ENCODE assay signal across 1 cellular context in the genomic region with DNA sequence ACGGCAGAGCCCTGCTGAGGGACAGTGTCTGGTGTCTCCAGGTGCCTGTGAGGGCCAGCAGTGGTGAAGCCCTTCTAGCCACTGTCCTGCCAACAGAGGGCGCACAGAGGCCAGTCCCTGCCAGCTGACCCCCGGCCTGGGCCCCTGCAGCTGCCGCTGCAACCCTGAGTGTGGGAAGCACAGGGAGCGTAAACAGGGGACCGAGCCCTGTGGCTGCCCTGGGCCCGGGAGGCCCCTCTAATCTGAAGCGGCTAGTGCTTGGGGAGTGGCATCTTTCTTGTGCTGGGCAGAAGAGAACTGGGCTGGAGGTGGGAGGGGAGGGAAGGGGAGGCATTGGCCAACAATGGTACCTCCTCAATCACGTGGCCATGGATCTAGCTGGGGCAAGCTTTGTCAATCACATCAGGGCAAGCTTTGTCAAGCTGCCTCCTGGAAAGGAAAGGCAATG.
TF ChIP-seq lines count a peak whose summit lies in the region.

No MANE protein-coding gene starts in this region.

TF ChIP-seq in HepG2, 621 proteins besides CTCF, POLR2A, EP300 and RAD21 (continued from another document and continues in another):
- TF ChIP-seq, protein P1, sequence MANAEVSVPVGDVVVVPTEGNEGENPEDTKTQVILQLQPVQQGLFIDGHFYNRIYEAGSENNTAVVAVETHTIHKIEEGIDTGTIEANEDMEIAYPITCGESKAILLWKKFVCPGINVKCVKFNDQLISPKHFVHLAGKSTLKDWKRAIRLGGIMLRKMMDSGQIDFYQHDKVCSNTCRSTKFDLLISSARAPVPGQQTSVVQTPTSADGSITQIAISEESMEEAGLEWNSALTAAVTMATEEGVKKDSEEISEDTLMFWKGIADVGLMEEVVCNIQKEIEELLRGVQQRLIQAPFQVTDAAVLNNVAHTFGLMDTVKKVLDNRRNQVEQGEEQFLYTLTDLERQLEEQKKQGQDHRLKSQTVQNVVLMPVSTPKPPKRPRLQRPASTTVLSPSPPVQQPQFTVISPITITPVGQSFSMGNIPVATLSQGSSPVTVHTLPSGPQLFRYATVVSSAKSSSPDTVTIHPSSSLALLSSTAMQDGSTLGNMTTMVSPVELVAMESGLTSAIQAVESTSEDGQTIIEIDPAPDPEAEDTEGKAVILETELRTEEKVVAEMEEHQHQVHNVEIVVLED (CRISPR knock-in tag; IDR thresholded peaks at IDR 0.05; ENCODE audit: borderline replicate concordance): no peak
- TF ChIP-seq DR1 (CRISPR knock-in tag; IDR thresholded peaks at IDR 0.05) (0 out of 2 replicates have a peak, but pooled peaks have one; percentile 32), NFKBIZ (CRISPR knock-in tag; IDR thresholded peaks at IDR 0.05) (no peak), PHF5A (CRISPR knock-in tag; IDR thresholded peaks at IDR 0.05; ENCODE audit: low read depth, unreplicated experiment) (no peak), ZNF562 (CRISPR knock-in tag; IDR thresholded peaks at IDR 0.05; ENCODE audit: borderline replicate concordance) (no peak), ZNF333 (CRISPR knock-in tag; IDR thresholded peaks at IDR 0.05; ENCODE audit: borderline replicate concordance) (no peak), ZNF33B (CRISPR knock-in tag; IDR thresholded peaks at IDR 0.05) (no peak), ZSCAN31 (CRISPR knock-in tag; IDR thresholded peaks at IDR 0.05; ENCODE audit: low read depth) (no peak), ZNF17 (CRISPR knock-in tag; IDR thresholded peaks at IDR 0.05) (no peak), MIXL1 (CRISPR knock-in tag; IDR thresholded peaks at IDR 0.05) (no peak), ZNF674 (CRISPR knock-in tag; IDR thresholded peaks at IDR 0.05; ENCODE audit: low read depth) (no peak), ZFYVE20 (CRISPR knock-in tag; IDR thresholded peaks at IDR 0.05; ENCODE audit: borderline replicate concordance, low read depth) (no peak), NFRKB (IDR thresholded peaks at IDR 0.05) (no peak), RBAK (CRISPR knock-in tag; IDR thresholded peaks at IDR 0.05) (no peak), ZNF816 (CRISPR knock-in tag; IDR thresholded peaks at IDR 0.05; ENCODE audit: borderline replicate concordance) (no peak), ZNF549 (CRISPR knock-in tag; IDR thresholded peaks at IDR 0.05) (no peak), ATF7-NPFF (CRISPR knock-in tag; IDR thresholded peaks at IDR 0.05; ENCODE audit: low read depth) (no peak; the same call in 1 of the 2 replicates), ETV6 (CRISPR knock-in tag; conservative IDR thresholded peaks at IDR 0.05) (no peak), ZNF160 (CRISPR knock-in tag; IDR thresholded peaks at IDR 0.05) (no peak), CBX5 (CRISPR knock-in tag; IDR thresholded peaks at IDR 0.05; ENCODE audit: borderline replicate concordance) (no peak), FOXM1 (CRISPR knock-in tag; IDR thresholded peaks at IDR 0.05) (no peak), PAF1 (CRISPR knock-in tag; IDR thresholded peaks at IDR 0.05) (no peak), WIZ (CRISPR knock-in tag; IDR thresholded peaks at IDR 0.05) (no peak), FOSL1 (CRISPR knock-in tag; IDR thresholded peaks at IDR 0.05; ENCODE audit: borderline replicate concordance) (no peak), HMG20A (CRISPR knock-in tag; IDR thresholded peaks at IDR 0.05; ENCODE audit: borderline replicate concordance) (no peak), ZNF230 (CRISPR knock-in tag; IDR thresholded peaks at IDR 0.05) (no peak), TOE1 (CRISPR knock-in tag; IDR thresholded peaks at IDR 0.05) (no peak), NAIF1 (CRISPR knock-in tag; IDR thresholded peaks at IDR 0.05; ENCODE audit: borderline replicate concordance) (no peak), THYN1 (CRISPR knock-in tag; IDR thresholded peaks at IDR 0.05; ENCODE audit: borderline replicate concordance, low read depth) (no peak), NPAS2 (CRISPR knock-in tag; IDR thresholded peaks at IDR 0.05; ENCODE audit: borderline replicate concordance) (no peak), ZNF205 (CRISPR knock-in tag; IDR thresholded peaks at IDR 0.05) (no peak), ZNF780A (CRISPR knock-in tag; IDR thresholded peaks at IDR 0.05) (no peak), MTA1 (CRISPR knock-in tag; IDR thresholded peaks at IDR 0.05; ENCODE audit: borderline replicate concordance) (no peak; the same call in 1 of the 2 replicates), ZNF746 (CRISPR knock-in tag; IDR thresholded peaks at IDR 0.05) (no peak), NCOA1 (CRISPR knock-in tag; IDR thresholded peaks at IDR 0.05) (no peak), ZNF776 (CRISPR knock-in tag; IDR thresholded peaks at IDR 0.05) (0 out of 2 replicates have a peak, but pooled peaks have one; percentile 26), ZBTB3 (CRISPR knock-in tag; IDR thresholded peaks at IDR 0.05; ENCODE audit: borderline replicate concordance, low read depth) (no peak), MBD4 (IDR thresholded peaks at IDR 0.05; ENCODE audit: borderline replicate concordance, low read length) (no peak), CENPT (CRISPR knock-in tag; IDR thresholded peaks at IDR 0.05; ENCODE audit: low read depth) (no peak), NR1H2 (CRISPR knock-in tag; IDR thresholded peaks at IDR 0.05; ENCODE audit: borderline replicate concordance, low read depth) (no peak), SNAPC2 (CRISPR knock-in tag; IDR thresholded peaks at IDR 0.05) (no peak), KAT7 (CRISPR knock-in tag; IDR thresholded peaks at IDR 0.05; ENCODE audit: borderline replicate concordance) (peak; percentile 61; the same call in 1 of the 2 replicates), NR2F2 (IDR thresholded peaks at IDR 0.05; ENCODE audit: borderline replicate concordance, low read depth) (no peak)
- TF ChIP-seq, protein P2, sequence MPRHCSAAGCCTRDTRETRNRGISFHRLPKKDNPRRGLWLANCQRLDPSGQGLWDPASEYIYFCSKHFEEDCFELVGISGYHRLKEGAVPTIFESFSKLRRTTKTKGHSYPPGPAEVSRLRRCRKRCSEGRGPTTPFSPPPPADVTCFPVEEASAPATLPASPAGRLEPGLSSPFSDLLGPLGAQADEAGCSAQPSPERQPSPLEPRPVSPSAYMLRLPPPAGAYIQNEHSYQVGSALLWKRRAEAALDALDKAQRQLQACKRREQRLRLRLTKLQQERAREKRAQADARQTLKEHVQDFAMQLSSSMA (CRISPR knock-in tag; IDR thresholded peaks at IDR 0.05): 0 out of 2 replicates have a peak, but pooled peaks have one; percentile 51
- TF ChIP-seq, protein P3, sequence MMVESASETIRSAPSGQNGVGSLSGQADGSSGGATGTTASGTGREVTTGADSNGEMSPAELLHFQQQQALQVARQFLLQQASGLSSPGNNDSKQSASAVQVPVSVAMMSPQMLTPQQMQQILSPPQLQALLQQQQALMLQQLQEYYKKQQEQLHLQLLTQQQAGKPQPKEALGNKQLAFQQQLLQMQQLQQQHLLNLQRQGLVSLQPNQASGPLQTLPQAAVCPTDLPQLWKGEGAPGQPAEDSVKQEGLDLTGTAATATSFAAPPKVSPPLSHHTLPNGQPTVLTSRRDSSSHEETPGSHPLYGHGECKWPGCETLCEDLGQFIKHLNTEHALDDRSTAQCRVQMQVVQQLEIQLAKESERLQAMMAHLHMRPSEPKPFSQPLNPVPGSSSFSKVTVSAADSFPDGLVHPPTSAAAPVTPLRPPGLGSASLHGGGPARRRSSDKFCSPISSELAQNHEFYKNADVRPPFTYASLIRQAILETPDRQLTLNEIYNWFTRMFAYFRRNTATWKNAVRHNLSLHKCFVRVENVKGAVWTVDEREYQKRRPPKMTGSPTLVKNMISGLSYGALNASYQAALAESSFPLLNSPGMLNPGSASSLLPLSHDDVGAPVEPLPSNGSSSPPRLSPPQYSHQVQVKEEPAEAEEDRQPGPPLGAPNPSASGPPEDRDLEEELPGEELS (CRISPR knock-in tag; IDR thresholded peaks at IDR 0.05): peak; percentile 67
- TF ChIP-seq, protein P4, sequence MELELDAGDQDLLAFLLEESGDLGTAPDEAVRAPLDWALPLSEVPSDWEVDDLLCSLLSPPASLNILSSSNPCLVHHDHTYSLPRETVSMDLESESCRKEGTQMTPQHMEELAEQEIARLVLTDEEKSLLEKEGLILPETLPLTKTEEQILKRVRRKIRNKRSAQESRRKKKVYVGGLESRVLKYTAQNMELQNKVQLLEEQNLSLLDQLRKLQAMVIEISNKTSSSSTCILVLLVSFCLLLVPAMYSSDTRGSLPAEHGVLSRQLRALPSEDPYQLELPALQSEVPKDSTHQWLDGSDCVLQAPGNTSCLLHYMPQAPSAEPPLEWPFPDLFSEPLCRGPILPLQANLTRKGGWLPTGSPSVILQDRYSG (CRISPR knock-in tag; IDR thresholded peaks at IDR 0.05): no peak
- TF ChIP-seq, protein P5, sequence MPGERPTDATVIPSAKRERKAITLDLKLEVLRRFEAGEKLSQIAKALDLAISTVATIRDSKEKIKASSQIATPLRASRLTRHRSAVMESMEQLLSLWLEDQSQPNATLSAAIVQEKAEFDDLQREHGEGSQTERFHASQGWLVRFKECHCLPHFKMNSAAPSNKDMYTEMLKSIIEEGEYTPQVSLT (CRISPR knock-in tag; IDR thresholded peaks at IDR 0.05; ENCODE audit: borderline replicate concordance, low read depth): no peak
- TF ChIP-seq, protein P6, sequence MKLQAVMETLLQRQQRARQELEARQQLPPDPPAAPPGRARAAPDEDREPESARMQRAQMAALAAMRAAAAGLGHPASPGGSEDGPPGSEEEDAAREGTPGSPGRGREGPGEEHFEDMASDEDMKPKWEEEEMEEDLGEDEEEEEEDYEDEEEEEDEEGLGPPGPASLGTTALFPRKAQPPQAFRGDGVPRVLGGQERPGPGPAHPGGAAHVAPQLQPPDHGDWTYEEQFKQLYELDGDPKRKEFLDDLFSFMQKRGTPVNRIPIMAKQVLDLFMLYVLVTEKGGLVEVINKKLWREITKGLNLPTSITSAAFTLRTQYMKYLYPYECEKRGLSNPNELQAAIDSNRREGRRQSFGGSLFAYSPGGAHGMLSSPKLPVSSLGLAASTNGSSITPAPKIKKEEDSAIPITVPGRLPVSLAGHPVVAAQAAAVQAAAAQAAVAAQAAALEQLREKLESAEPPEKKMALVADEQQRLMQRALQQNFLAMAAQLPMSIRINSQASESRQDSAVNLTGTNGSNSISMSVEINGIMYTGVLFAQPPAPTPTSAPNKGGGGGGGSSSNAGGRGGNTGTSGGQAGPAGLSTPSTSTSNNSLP (IDR thresholded peaks at IDR 0.05; ENCODE audit: low read depth, low read length): no peak
- TF ChIP-seq, protein P7, sequence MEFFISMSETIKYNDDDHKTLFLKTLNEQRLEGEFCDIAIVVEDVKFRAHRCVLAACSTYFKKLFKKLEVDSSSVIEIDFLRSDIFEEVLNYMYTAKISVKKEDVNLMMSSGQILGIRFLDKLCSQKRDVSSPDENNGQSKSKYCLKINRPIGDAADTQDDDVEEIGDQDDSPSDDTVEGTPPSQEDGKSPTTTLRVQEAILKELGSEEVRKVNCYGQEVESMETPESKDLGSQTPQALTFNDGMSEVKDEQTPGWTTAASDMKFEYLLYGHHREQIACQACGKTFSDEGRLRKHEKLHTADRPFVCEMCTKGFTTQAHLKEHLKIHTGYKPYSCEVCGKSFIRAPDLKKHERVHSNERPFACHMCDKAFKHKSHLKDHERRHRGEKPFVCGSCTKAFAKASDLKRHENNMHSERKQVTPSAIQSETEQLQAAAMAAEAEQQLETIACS (CRISPR knock-in tag; IDR thresholded peaks at IDR 0.05): no peak
- TF ChIP-seq, protein P8, sequence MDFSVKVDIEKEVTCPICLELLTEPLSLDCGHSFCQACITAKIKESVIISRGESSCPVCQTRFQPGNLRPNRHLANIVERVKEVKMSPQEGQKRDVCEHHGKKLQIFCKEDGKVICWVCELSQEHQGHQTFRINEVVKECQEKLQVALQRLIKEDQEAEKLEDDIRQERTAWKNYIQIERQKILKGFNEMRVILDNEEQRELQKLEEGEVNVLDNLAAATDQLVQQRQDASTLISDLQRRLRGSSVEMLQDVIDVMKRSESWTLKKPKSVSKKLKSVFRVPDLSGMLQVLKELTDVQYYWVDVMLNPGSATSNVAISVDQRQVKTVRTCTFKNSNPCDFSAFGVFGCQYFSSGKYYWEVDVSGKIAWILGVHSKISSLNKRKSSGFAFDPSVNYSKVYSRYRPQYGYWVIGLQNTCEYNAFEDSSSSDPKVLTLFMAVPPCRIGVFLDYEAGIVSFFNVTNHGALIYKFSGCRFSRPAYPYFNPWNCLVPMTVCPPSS (IDR thresholded peaks at IDR 0.05): no peak
- TF ChIP-seq, protein P9, sequence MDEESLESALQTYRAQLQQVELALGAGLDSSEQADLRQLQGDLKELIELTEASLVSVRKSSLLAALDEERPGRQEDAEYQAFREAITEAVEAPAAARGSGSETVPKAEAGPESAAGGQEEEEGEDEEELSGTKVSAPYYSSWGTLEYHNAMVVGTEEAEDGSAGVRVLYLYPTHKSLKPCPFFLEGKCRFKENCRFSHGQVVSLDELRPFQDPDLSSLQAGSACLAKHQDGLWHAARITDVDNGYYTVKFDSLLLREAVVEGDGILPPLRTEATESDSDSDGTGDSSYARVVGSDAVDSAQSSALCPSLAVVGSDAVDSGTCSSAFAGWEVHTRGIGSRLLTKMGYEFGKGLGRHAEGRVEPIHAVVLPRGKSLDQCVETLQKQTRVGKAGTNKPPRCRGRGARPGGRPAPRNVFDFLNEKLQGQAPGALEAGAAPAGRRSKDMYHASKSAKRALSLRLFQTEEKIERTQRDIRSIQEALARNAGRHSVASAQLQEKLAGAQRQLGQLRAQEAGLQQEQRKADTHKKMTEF (CRISPR knock-in tag; IDR thresholded peaks at IDR 0.05): peak; percentile 72
- TF ChIP-seq, protein P10, sequence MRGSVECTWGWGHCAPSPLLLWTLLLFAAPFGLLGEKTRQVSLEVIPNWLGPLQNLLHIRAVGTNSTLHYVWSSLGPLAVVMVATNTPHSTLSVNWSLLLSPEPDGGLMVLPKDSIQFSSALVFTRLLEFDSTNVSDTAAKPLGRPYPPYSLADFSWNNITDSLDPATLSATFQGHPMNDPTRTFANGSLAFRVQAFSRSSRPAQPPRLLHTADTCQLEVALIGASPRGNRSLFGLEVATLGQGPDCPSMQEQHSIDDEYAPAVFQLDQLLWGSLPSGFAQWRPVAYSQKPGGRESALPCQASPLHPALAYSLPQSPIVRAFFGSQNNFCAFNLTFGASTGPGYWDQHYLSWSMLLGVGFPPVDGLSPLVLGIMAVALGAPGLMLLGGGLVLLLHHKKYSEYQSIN (CRISPR knock-in tag; IDR thresholded peaks at IDR 0.05; ENCODE audit: borderline replicate concordance): no peak
- TF ChIP-seq, protein P11, sequence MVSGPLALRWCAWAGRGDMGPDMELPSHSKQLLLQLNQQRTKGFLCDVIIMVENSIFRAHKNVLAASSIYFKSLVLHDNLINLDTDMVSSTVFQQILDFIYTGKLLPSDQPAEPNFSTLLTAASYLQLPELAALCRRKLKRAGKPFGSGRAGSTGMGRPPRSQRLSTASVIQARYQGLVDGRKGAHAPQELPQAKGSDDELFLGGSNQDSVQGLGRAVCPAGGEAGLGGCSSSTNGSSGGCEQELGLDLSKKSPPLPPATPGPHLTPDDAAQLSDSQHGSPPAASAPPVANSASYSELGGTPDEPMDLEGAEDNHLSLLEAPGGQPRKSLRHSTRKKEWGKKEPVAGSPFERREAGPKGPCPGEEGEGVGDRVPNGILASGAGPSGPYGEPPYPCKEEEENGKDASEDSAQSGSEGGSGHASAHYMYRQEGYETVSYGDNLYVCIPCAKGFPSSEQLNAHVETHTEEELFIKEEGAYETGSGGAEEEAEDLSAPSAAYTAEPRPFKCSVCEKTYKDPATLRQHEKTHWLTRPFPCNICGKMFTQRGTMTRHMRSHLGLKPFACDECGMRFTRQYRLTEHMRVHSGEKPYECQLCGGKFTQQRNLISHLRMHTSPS (CRISPR knock-in tag; IDR thresholded peaks at IDR 0.05; ENCODE audit: low read depth): peak; percentile 48; the same call in 1 of the 2 replicates
- TF ChIP-seq, protein P12, sequence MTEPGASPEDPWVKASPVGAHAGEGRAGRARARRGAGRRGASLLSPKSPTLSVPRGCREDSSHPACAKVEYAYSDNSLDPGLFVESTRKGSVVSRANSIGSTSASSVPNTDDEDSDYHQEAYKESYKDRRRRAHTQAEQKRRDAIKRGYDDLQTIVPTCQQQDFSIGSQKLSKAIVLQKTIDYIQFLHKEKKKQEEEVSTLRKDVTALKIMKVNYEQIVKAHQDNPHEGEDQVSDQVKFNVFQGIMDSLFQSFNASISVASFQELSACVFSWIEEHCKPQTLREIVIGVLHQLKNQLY (CRISPR knock-in tag; IDR thresholded peaks at IDR 0.05): no peak; the same call in 1 of the 2 replicates
